ENCODE assay signal across 8 cellular contexts in genomic region chr17:17303010-17303846, GRCh38. TPM values are rescaled to one million over a fixed set of nuclear protein-coding genes. Genes with fewer than 3 reads are reported as not detected.
DNase-seq lines count a peak whose midpoint lies in the region; ATAC-seq, FAIRE-seq and TF ChIP-seq lines count a peak whose summit lies in the region.

Gene NT5M, plus strand, starts transcription at chr17:17303373. Its CDS starts 178 bp downstream, at chr17:17303551.

- no peaks in the 10 kb centered on the region for H3K27me3 ChIP-seq in kidney epithelial cell (ENCODE audit: control insufficient read depth, insufficient read depth, low read length)

- peaks cover 34% of the 10 kb centered on the region for H3K4me1 Mint-ChIP-seq in activated B cell treated with CpG ODN at 0.5 μM for 24 hours

- H3K36me3 Mint-ChIP-seq in activated B cell treated with CpG ODN at 0.5 μM for 24 hours (ENCODE audit: low read depth): no peaks in the 10 kb centered on the region

- peak; percentile 94 for FAIRE-seq in GM12891 (lab: Jason Lieb, UNC)

- TF ChIP-seq CTCF in activated B cell treated with CpG ODN at 0.5 μM for 24 hours (IDR thresholded peaks at IDR 0.05) (no peak), kidney epithelial cell (IDR thresholded peaks at IDR 0.05; ENCODE audit: insufficient read depth, low read length, poor library complexity, severe bottlenecking) (no peak)

- peak within 1 kb of the TSS; percentile 61 for H3K27ac Mint-ChIP-seq in activated B cell treated with CpG ODN at 0.5 μM for 24 hours

- H3K9me3 Mint-ChIP-seq in activated B cell treated with CpG ODN at 0.5 μM for 24 hours: no peaks in the 10 kb centered on the region

- intact Hi-C loops in activated B cell treated with CpG ODN at 0.5 μM for 24 hours (cut with micrococcal nuclease): loop anchor here (5.0 to 10.0 kb wide), 3 partner anchors 66 to 732 kb away; partner anchors contain the start of genes ATPAF2, FLCN and GID4

- H3K36me3 ChIP-seq in kidney epithelial cell (ENCODE audit: control insufficient read depth, insufficient read depth, low read length): no peaks in the 10 kb centered on the region

- no peaks in the 10 kb centered on the region for H3K27me3 Mint-ChIP-seq in activated B cell treated with CpG ODN at 0.5 μM for 24 hours

- 0 out of 2 replicates have a peak, but pooled peaks have one; percentile 50 for TF ChIP-seq POLR2A in GM12891 (IDR thresholded peaks at IDR 0.05; ENCODE audit: low read depth, low read length)

- H3K4me3 Mint-ChIP-seq in activated B cell treated with CpG ODN at 0.5 μM for 24 hours: peak within 1 kb of the TSS; percentile 87

- CTCF ChIA-PET in activated B cell treated with CpG ODN at 0.5 μM for 24 hours (lab: Charles Lee): no interaction called here

- peak; percentile 55 for ATAC-seq in HG02763 (IDR thresholded peaks at IDR 0.05; ENCODE audit: unreplicated experiment)
- peak; percentile 76 for ATAC-seq in activated B cell treated with CpG ODN at 0.5 μM for 24 hours (ENCODE audit: low read depth)
- no peak for ATAC-seq in GM21390 (IDR thresholded peaks at IDR 0.05; ENCODE audit: unreplicated experiment)

- DNase-seq in GM12891 (ENCODE audit: insufficient read length, low spot score): peak; percentile 78
- peak; percentile 74 for DNase-seq in NCI-H2196 (lab: John Stamatoyannopoulos, UW; ENCODE audit: unreplicated experiment)
- peak; percentile 73 for DNase-seq in activated B cell treated with CpG ODN at 0.5 μM for 24 hours
- peak; percentile 47 for DNase-seq in central memory CD4-positive, alpha-beta T cell
- no peak for DNase-seq in kidney epithelial cell (ENCODE audit: low read depth)
- DNase-seq in stimulated activated CD4-positive, alpha-beta T cell treated with anti-CD3 and anti-CD28 coated beads, Interleukin-12 subunit alpha, Interleukin-12 subunit beta, amount 100 ng/mL, for 48 hours (ENCODE audit: low read depth in 2 of 3, low spot score in 1 of 3): peak; percentile 36 to 73 (median 51)

- POLR2A ChIA-PET in activated B cell treated with CpG ODN at 0.5 μM for 24 hours (lab: Charles Lee): no interaction called here

- H3K4me3 ChIP-seq in kidney epithelial cell (ENCODE audit: low read depth, low read length): peak within 1 kb of the TSS; percentile 51

TF ChIP-seq in GM12891, 5 proteins besides CTCF, POLR2A, EP300 and RAD21:
- no peak for TF ChIP-seq SPI1 (IDR thresholded peaks at IDR 0.05; ENCODE audit: low read depth, low read length)
- no peak for TF ChIP-seq PAX5 (IDR thresholded peaks at IDR 0.05; ENCODE audit: insufficient read depth, low read length, severe bottlenecking)
- no peak for TF ChIP-seq POU2F2 (IDR thresholded peaks at IDR 0.05; ENCODE audit: low read depth, low read length)
- TF ChIP-seq TAF1 (IDR thresholded peaks at IDR 0.05; ENCODE audit: low read depth, low read length): no peak
- no peak for TF ChIP-seq POLR2AphosphoS5 (IDR thresholded peaks at IDR 0.05; ENCODE audit: low read depth, low read length)

RNA-seq across cellular contexts. Expression of gene NT5M, which starts in this region (rescaled TPM):
- 3.9 TPM for polyA plus RNA-seq in GM12891 (2012; ENCODE audit: low read depth, missing spikeins)
- total RNA-seq in activated B cell treated with CpG ODN at 0.5 μM for 24 hours (0.71 and 0.93 TPM in 2 replicates), kidney epithelial cell (3.8 and 4.9 TPM in 2 replicates)

Comparison
In these comparisons a context has a peak if more than half of its experiments do, and no peak if none do; other contexts are left out.
1. Peak in DNase-seq and ATAC-seq in activated B cell treated with CpG ODN at 0.5 μM for 24 hours; RNA of the gene not detected or under 1 TPM.